1 cellular context compared by ENCODE assay signal in the genomic region with DNA sequence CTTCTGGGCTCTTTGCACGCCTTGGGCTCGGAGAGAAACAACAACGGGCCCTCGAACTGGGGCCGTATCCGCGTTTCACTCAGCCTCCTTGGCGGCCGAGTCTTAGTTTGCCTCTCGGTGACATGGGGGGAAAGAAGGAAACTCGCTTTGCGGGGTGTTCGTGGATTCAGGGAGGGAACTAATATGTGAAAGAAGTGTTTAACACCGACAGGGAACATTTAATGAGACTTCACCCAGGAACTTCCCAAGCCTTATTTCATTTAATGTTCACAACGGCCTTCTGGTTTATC.
A peak's percentile ranks its signal among the peaks of the same experiment; 100 is the strongest.
TF ChIP-seq lines count a peak whose summit lies in the region.

No MANE protein-coding gene starts in this region.

TF ChIP-seq in HepG2, 621 proteins besides CTCF, POLR2A, EP300 and RAD21 (continued from another document):
- TF ChIP-seq, protein P1, sequence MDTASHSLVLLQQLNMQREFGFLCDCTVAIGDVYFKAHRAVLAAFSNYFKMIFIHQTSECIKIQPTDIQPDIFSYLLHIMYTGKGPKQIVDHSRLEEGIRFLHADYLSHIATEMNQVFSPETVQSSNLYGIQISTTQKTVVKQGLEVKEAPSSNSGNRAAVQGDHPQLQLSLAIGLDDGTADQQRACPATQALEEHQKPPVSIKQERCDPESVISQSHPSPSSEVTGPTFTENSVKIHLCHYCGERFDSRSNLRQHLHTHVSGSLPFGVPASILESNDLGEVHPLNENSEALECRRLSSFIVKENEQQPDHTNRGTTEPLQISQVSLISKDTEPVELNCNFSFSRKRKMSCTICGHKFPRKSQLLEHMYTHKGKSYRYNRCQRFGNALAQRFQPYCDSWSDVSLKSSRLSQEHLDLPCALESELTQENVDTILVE (CRISPR knock-in tag; IDR thresholded peaks at IDR 0.05) = no peak
- no peak for TF ChIP-seq ATF1 (CRISPR knock-in tag; IDR thresholded peaks at IDR 0.05)
- TF ChIP-seq, protein P2, sequence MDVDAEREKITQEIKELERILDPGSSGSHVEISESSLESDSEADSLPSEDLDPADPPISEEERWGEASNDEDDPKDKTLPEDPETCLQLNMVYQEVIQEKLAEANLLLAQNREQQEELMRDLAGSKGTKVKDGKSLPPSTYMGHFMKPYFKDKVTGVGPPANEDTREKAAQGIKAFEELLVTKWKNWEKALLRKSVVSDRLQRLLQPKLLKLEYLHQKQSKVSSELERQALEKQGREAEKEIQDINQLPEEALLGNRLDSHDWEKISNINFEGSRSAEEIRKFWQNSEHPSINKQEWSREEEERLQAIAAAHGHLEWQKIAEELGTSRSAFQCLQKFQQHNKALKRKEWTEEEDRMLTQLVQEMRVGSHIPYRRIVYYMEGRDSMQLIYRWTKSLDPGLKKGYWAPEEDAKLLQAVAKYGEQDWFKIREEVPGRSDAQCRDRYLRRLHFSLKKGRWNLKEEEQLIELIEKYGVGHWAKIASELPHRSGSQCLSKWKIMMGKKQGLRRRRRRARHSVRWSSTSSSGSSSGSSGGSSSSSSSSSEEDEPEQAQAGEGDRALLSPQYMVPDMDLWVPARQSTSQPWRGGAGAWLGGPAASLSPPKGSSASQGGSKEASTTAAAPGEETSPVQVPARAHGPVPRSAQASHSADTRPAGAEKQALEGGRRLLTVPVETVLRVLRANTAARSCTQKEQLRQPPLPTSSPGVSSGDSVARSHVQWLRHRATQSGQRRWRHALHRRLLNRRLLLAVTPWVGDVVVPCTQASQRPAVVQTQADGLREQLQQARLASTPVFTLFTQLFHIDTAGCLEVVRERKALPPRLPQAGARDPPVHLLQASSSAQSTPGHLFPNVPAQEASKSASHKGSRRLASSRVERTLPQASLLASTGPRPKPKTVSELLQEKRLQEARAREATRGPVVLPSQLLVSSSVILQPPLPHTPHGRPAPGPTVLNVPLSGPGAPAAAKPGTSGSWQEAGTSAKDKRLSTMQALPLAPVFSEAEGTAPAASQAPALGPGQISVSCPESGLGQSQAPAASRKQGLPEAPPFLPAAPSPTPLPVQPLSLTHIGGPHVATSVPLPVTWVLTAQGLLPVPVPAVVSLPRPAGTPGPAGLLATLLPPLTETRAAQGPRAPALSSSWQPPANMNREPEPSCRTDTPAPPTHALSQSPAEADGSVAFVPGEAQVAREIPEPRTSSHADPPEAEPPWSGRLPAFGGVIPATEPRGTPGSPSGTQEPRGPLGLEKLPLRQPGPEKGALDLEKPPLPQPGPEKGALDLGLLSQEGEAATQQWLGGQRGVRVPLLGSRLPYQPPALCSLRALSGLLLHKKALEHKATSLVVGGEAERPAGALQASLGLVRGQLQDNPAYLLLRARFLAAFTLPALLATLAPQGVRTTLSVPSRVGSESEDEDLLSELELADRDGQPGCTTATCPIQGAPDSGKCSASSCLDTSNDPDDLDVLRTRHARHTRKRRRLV (CRISPR knock-in tag; IDR thresholded peaks at IDR 0.05) = no peak
- TF ChIP-seq FIP1L1 (IDR thresholded peaks at IDR 0.05; ENCODE audit: borderline replicate concordance, insufficient read depth, low read depth, low read length) = no peak
- TF ChIP-seq, protein P3, sequence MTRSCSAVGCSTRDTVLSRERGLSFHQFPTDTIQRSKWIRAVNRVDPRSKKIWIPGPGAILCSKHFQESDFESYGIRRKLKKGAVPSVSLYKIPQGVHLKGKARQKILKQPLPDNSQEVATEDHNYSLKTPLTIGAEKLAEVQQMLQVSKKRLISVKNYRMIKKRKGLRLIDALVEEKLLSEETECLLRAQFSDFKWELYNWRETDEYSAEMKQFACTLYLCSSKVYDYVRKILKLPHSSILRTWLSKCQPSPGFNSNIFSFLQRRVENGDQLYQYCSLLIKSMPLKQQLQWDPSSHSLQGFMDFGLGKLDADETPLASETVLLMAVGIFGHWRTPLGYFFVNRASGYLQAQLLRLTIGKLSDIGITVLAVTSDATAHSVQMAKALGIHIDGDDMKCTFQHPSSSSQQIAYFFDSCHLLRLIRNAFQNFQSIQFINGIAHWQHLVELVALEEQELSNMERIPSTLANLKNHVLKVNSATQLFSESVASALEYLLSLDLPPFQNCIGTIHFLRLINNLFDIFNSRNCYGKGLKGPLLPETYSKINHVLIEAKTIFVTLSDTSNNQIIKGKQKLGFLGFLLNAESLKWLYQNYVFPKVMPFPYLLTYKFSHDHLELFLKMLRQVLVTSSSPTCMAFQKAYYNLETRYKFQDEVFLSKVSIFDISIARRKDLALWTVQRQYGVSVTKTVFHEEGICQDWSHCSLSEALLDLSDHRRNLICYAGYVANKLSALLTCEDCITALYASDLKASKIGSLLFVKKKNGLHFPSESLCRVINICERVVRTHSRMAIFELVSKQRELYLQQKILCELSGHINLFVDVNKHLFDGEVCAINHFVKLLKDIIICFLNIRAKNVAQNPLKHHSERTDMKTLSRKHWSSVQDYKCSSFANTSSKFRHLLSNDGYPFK (CRISPR knock-in tag; IDR thresholded peaks at IDR 0.05; ENCODE audit: borderline replicate concordance) = no peak; the same call in 1 of the 2 replicates
- TF ChIP-seq KDM6A (CRISPR knock-in tag; IDR thresholded peaks at IDR 0.05; ENCODE audit: low read depth) = no peak
- no peak for TF ChIP-seq TRIM24 (CRISPR knock-in tag; IDR thresholded peaks at IDR 0.05)
- TF ChIP-seq ZNF543 (CRISPR knock-in tag; IDR thresholded peaks at IDR 0.05) = peak; percentile 8; the same call in 1 of the 2 replicates
- TF ChIP-seq FOXC1 (CRISPR knock-in tag; IDR thresholded peaks at IDR 0.05; ENCODE audit: borderline replicate concordance) = 0 out of 2 replicates have a peak, but pooled peaks have one; percentile 21
- TF ChIP-seq, protein P4, sequence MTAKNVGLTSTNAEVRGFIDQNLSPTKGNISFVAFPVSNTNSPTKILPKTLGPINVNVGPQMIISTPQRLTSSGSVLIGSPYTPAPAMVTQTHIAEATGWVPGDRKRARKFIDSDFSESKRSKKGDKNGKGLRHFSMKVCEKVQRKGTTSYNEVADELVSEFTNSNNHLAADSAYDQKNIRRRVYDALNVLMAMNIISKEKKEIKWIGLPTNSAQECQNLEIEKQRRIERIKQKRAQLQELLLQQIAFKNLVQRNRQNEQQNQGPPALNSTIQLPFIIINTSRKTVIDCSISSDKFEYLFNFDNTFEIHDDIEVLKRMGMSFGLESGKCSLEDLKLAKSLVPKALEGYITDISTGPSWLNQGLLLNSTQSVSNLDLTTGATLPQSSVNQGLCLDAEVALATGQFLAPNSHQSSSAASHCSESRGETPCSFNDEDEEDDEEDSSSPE (CRISPR knock-in tag; IDR thresholded peaks at IDR 0.05) = no peak; the same call in 1 of the 2 replicates
- TF ChIP-seq, protein P5, sequence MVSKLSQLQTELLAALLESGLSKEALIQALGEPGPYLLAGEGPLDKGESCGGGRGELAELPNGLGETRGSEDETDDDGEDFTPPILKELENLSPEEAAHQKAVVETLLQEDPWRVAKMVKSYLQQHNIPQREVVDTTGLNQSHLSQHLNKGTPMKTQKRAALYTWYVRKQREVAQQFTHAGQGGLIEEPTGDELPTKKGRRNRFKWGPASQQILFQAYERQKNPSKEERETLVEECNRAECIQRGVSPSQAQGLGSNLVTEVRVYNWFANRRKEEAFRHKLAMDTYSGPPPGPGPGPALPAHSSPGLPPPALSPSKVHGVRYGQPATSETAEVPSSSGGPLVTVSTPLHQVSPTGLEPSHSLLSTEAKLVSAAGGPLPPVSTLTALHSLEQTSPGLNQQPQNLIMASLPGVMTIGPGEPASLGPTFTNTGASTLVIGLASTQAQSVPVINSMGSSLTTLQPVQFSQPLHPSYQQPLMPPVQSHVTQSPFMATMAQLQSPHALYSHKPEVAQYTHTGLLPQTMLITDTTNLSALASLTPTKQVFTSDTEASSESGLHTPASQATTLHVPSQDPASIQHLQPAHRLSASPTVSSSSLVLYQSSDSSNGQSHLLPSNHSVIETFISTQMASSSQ (IDR thresholded peaks at IDR 0.05; ENCODE audit: low read depth) = no peak
- TF ChIP-seq, protein P5 (CRISPR knock-in tag; IDR thresholded peaks at IDR 0.05; ENCODE audit: borderline replicate concordance) = no peak
- peak; percentile 23; the same call in 1 of the 2 replicates for TF ChIP-seq KMT2A (CRISPR knock-in tag; IDR thresholded peaks at IDR 0.05)
- peak; percentile 5; the same call in 1 of the 2 replicates for TF ChIP-seq NFKB2 (CRISPR knock-in tag; IDR thresholded peaks at IDR 0.05; ENCODE audit: borderline replicate concordance)
- peak; percentile 72 for TF ChIP-seq SMAD9 (CRISPR knock-in tag; IDR thresholded peaks at IDR 0.05)
- no peak for TF ChIP-seq LCORL (IDR thresholded peaks at IDR 0.05)
- no peak; the same call in 1 of the 2 replicates for TF ChIP-seq LCORL (CRISPR knock-in tag; IDR thresholded peaks at IDR 0.05)
- TF ChIP-seq, protein P6, sequence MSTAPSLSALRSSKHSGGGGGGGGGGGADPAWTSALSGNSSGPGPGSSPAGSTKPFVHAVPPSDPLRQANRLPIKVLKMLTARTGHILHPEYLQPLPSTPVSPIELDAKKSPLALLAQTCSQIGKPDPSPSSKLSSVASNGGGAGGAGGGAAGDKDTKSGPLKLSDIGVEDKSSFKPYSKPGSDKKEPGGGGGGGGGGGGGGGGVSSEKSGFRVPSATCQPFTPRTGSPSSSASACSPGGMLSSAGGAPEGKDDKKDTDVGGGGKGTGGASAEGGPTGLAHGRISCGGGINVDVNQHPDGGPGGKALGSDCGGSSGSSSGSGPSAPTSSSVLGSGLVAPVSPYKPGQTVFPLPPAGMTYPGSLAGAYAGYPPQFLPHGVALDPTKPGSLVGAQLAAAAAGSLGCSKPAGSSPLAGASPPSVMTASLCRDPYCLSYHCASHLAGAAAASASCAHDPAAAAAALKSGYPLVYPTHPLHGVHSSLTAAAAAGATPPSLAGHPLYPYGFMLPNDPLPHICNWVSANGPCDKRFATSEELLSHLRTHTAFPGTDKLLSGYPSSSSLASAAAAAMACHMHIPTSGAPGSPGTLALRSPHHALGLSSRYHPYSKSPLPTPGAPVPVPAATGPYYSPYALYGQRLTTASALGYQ (CRISPR knock-in tag; IDR thresholded peaks at IDR 0.05) = no peak; the same call in 1 of the 2 replicates
- TF ChIP-seq, protein P7, sequence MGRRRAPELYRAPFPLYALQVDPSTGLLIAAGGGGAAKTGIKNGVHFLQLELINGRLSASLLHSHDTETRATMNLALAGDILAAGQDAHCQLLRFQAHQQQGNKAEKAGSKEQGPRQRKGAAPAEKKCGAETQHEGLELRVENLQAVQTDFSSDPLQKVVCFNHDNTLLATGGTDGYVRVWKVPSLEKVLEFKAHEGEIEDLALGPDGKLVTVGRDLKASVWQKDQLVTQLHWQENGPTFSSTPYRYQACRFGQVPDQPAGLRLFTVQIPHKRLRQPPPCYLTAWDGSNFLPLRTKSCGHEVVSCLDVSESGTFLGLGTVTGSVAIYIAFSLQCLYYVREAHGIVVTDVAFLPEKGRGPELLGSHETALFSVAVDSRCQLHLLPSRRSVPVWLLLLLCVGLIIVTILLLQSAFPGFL (CRISPR knock-in tag; IDR thresholded peaks at IDR 0.05) = no peak
- TF ChIP-seq TBL1XR1 (IDR thresholded peaks at IDR 0.05; ENCODE audit: borderline replicate concordance, low read length, partially characterized antibody) = no peak
- TF ChIP-seq THYN1 (CRISPR knock-in tag; IDR thresholded peaks at IDR 0.05; ENCODE audit: borderline replicate concordance, low read depth) = no peak; the same call in 1 of the 2 replicates
